20 cellular contexts compared by ENCODE assay signal in genomic region chr2:174761837-174762236, GRCh38. TPM values are rescaled to one million over a fixed set of nuclear protein-coding genes. Genes with fewer than 3 reads are reported as not detected.
A peak's percentile ranks its signal among the peaks of the same experiment; 100 is the strongest.
DNase-seq lines count a peak whose midpoint lies in the region; ATAC-seq and TF ChIP-seq lines count a peak whose summit lies in the region.
"Had no signal": no experiment of that assay in that cellular context is flagged by ENCODE, and none has a peak within 500 bp of the region (broad histone marks: within the 10 kb centered on the region; RNA-seq: fewer than 3 reads in every experiment).

No MANE protein-coding gene starts in this region.

- H3K27ac ChIP-seq in AG04450 (ENCODE audit: low read depth, low read length) (no peak overlapping the region), mesendoderm (ENCODE audit: low read depth, low read length) (no peak overlapping the region), RWPE1 (no peak overlapping the region)
- H3K27ac ChIP-seq: upper lobe of left lung had no signal

- H3K79me1 ChIP-seq in mesendoderm (ENCODE audit: low read length) = no peaks in the 10 kb centered on the region

- TF ChIP-seq CTCF in AG04450 (IDR thresholded peaks at IDR 0.05; ENCODE audit: low read depth, low read length) = no peak
- no peak for TF ChIP-seq CTCF in RWPE1 (conservative IDR thresholded peaks at IDR 0.05; ENCODE audit: low read depth)
- TF ChIP-seq CTCF in mucosa of descending colon (IDR thresholded peaks at IDR 0.05) = no peak

- ATAC-seq in GM21423 (IDR thresholded peaks at IDR 0.05; ENCODE audit: unreplicated experiment) = no peak
- no peak for ATAC-seq in mucosa of descending colon
- ATAC-seq: HCT116; stimulated activated naive CD8-positive, alpha-beta T cell treated with anti-CD3 and anti-CD28 coated beads, Interleukin-15, Interleukin-2, amounts not matched to agents 100 U/mL and 50 U/mL, for 24 hours had no signal

- H3K18ac ChIP-seq in mesendoderm (ENCODE audit: low read length) = no peak overlapping the region

- no peak overlapping the region for H2AK5ac ChIP-seq in mesendoderm (ENCODE audit: low read length)

- H3K27me3 ChIP-seq in AG04450 (ENCODE audit: control insufficient read depth, insufficient read depth, low read length) = no peaks in the 10 kb centered on the region
- H3K27me3 ChIP-seq in mesendoderm (ENCODE audit: insufficient read depth, low read length, poor library complexity) = no peaks in the 10 kb centered on the region
- H3K27me3 ChIP-seq: upper lobe of left lung had no signal

- H3K4me3 ChIP-seq in AG04450 (ENCODE audit: low read depth, low read length) (no peak overlapping the region), mesendoderm (ENCODE audit: low read length) (no peak overlapping the region), mucosa of descending colon (no peak overlapping the region)
- H3K4me3 ChIP-seq: lung, upper lobe of left lung had no signal

- no peak overlapping the region for H4K8ac ChIP-seq in mesendoderm (ENCODE audit: low read depth, low read length)

- DNase-seq in AG04450 (ENCODE audit: low read depth, low spot score) = peak; percentile 49
- peak; percentile 23 for DNase-seq in NCI-H1694 treated with DMSO at 0.1 percent for 48 hours (lab: John Stamatoyannopoulos, UW)
- peak; percentile 7 for DNase-seq in cerebellum (ENCODE audit: low spot score)
- peak; percentile 38 for DNase-seq in mesendoderm
- no peak for DNase-seq in RWPE1 (ENCODE audit: low spot score)
- DNase-seq in SKM-1 (lab: John Stamatoyannopoulos, UW; ENCODE audit: unreplicated experiment) = no peak
- DNase-seq in mucosa of descending colon = no peak
- DNase-seq: activated CD4-positive, CD25-positive, alpha-beta regulatory T cell; amygdala; DMS79; erythroblast; immature natural killer cell; NCI-H1105 treated with DMSO at 0.1 percent for 48 hours; stimulated activated naive CD8-positive, alpha-beta T cell treated with anti-CD3 and anti-CD28 coated beads, Interleukin-15, Interleukin-2, amounts not matched to agents 100 U/mL and 50 U/mL, for 24 hours; upper lobe of left lung had no signal

- intact Hi-C loops in mucosa of descending colon (cut with DNase I, micrococcal nuclease) = no loop called here

- H3K56ac ChIP-seq in mesendoderm (ENCODE audit: low read length) = no peak overlapping the region

- H3K79me2 ChIP-seq in mesendoderm (ENCODE audit: control insufficient read depth, insufficient read depth, low read length) = no peaks in the 10 kb centered on the region

- H3K36me3 ChIP-seq in mesendoderm (ENCODE audit: control insufficient read depth, insufficient read depth, low read length) (no peaks in the 10 kb centered on the region), mucosa of descending colon (ENCODE audit: low read depth) (no peaks in the 10 kb centered on the region)
- H3K36me3 ChIP-seq: upper lobe of left lung had no signal

- H3K9me3 ChIP-seq in AG04450 (ENCODE audit: control insufficient read depth, insufficient read depth, low read length) (no peaks in the 10 kb centered on the region), mucosa of descending colon (no peaks in the 10 kb centered on the region)
- H3K9me3 ChIP-seq: upper lobe of left lung had no signal

- POLR2A ChIA-PET in AG04450 (lab: Yijun Ruan, JAX) = no interaction called here
- POLR2A ChIA-PET in RWPE1 (lab: Yijun Ruan, JAX; ENCODE audit: low non-redundant PET) = no interaction called here

- CTCF ChIA-PET in AG04450 (lab: Charles Lee) = interaction anchor here (0.7 to 6.2 kb wide), 6 partner anchors 10 to 228 kb away, joined by 5 to 74 read pairs (median 14); no protein-coding TSS in a partner anchor
- CTCF ChIA-PET in RWPE1 (lab: Yijun Ruan, JAX) = no interaction called here

- no peaks in the 10 kb centered on the region for H3K4me1 ChIP-seq in mesendoderm (ENCODE audit: control insufficient read depth, low read depth, low read length)
- peaks cover 6% of the 10 kb centered on the region for H3K4me1 ChIP-seq in mucosa of descending colon (ENCODE audit: low read depth)
- H3K4me1 ChIP-seq: upper lobe of left lung had no signal

- no peak overlapping the region for H4K5ac ChIP-seq in mesendoderm (ENCODE audit: low read length)

- H3K4ac ChIP-seq in mesendoderm (ENCODE audit: low read depth, low read length) = no peak overlapping the region

- H3K4me2 ChIP-seq in mesendoderm (ENCODE audit: low read length) = no peak overlapping the region

- no peak overlapping the region for H3K9ac ChIP-seq in mesendoderm (ENCODE audit: low read length)

- H2BK120ac ChIP-seq in mesendoderm (ENCODE audit: low read depth, low read length) = no peak overlapping the region

- no peak overlapping the region for H3K23ac ChIP-seq in mesendoderm (ENCODE audit: low read length)

- H2BK15ac ChIP-seq in mesendoderm (replicated peaks; ENCODE audit: low read depth) = no peak overlapping the region

- no peak overlapping the region for H2BK5ac ChIP-seq in mesendoderm (ENCODE audit: low read length)

RNA-seq across cellular contexts. Expression of gene CHRNA1, which starts 2.4 kb away (rescaled TPM):
- polyA plus RNA-seq in AG04450 (2011; rRNA removed) = 2.6 and 2.7 TPM in 2 replicates
- polyA minus RNA-seq in AG04450 (2011; rRNA and poly(A)+ RNA removed) = 2.5 and 2.7 TPM in 2 replicates
- total RNA-seq in cerebellum = not detected
- polyA plus RNA-seq in mesendoderm (2013, experiment 1 of 2) = 5.7 TPM
- 5.2 TPM for polyA plus RNA-seq in mesendoderm (2013, experiment 2 of 2)
- 1 to 10 TPM in 2 of 3 donors, under 1 TPM in 1; 0.76 to 2.6 (median 1.4) TPM for total RNA-seq in mucosa of descending colon
- total RNA-seq: lung had no signal
- polyA plus RNA-seq: CD14-positive monocyte, immature natural killer cell, neural cell had no signal

Comparison
In these comparisons a context has a peak if more than half of its experiments do, and no peak if none do; other contexts are left out.
1. DNase-seq: peak in AG04450 (single experiment), NCI-H1694 treated with DMSO at 0.1 percent for 48 hours (single experiment), cerebellum (single experiment) and mesendoderm (single experiment); none in RWPE1 (single experiment), SKM-1 (single experiment) and mucosa of descending colon (0 of 3).